In genomic region chr21:42435833-42436232, GRCh38 we compare ENCODE assay signal across 23 cellular contexts. TPM values are rescaled to one million over a fixed set of nuclear protein-coding genes. Genes with fewer than 3 reads are reported as not detected.
DNase-seq lines count a peak whose midpoint lies in the region; ATAC-seq and TF ChIP-seq lines count a peak whose summit lies in the region.
"Had no signal": no experiment of that assay in that cellular context is flagged by ENCODE, and none has a peak within 500 bp of the region (broad histone marks: within the 10 kb centered on the region; RNA-seq: fewer than 3 reads in every experiment).

No MANE protein-coding gene starts in this region.

- peaks cover 88 to 95% of the 10 kb centered on the region in 2 donors for H3K36me3 Mint-ChIP-seq in CD4-positive, alpha-beta memory T cell
- peaks cover 78% of the 10 kb centered on the region for H3K36me3 Mint-ChIP-seq in central memory CD8-positive, alpha-beta T cell (ENCODE audit: insufficient read depth)
- peaks cover 32 to 89% (median 73%) of the 10 kb centered on the region in 5 donors for H3K36me3 Mint-ChIP-seq in naive thymus-derived CD4-positive, alpha-beta T cell
- H3K36me3 Mint-ChIP-seq in T-cell, result peaks cover 83% of the 10 kb centered on the region
- H3K36me3 Mint-ChIP-seq: CD14-positive monocyte had no signal

- no peak overlapping the region for H3K27ac ChIP-seq in CD4-positive, alpha-beta memory T cell (ENCODE audit: low read depth, low read length)
- no peak overlapping the region for H3K27ac ChIP-seq in HEK293 (ENCODE audit: extremely low read depth, low read depth, low read length)
- H3K27ac ChIP-seq in naive thymus-derived CD4-positive, alpha-beta T cell (ENCODE audit: low read depth, low read length), result peak overlapping the region; percentile 34
- H3K27ac ChIP-seq: BLaER1 treated with 17β-estradiol and CSF1 and Interleukin-3, amounts not matched to agents 10 nM and 100 nM had no signal

- H3K9me3 ChIP-seq in CD4-positive, alpha-beta memory T cell (ENCODE audit: control insufficient read depth in 1 of 2, low read length in 2 of 2), result no peaks in the 10 kb centered on the region
- H3K9me3 ChIP-seq in HEK293 (ENCODE audit: control insufficient read depth, insufficient read depth, low read depth, low read length), result no peaks in the 10 kb centered on the region
- no peaks in the 10 kb centered on the region for H3K9me3 ChIP-seq in naive thymus-derived CD4-positive, alpha-beta T cell (ENCODE audit: control insufficient read depth in 2 of 3, low read length in 3 of 3)
- H3K9me3 ChIP-seq in BE2C, result no peaks in the 10 kb centered on the region; the same call in 1 of the 2 replicates

- no peaks in the 10 kb centered on the region for H3K27me3 ChIP-seq in CD4-positive, alpha-beta memory T cell (ENCODE audit: insufficient read depth, low read length)
- no peaks in the 10 kb centered on the region for H3K27me3 ChIP-seq in naive thymus-derived CD4-positive, alpha-beta T cell (ENCODE audit: control insufficient read depth in 2 of 2, insufficient read depth in 2 of 2, low read length in 2 of 2)
- no peaks in the 10 kb centered on the region for H3K27me3 ChIP-seq in BE2C
- H3K27me3 ChIP-seq: BLaER1 treated with 17β-estradiol and CSF1 and Interleukin-3, amounts not matched to agents 10 nM and 100 nM had no signal

- CTCF ChIA-PET in CD4-positive, alpha-beta memory T cell (lab: Charles Lee; ENCODE audit: partially characterized antibody), result interaction anchor here (1.8 kb wide), 1 partner anchor 9 kb away, joined by 5 read pairs; no protein-coding TSS in a partner anchor
- CTCF ChIA-PET in HEK293 (lab: Yijun Ruan, JAX), result no interaction called here
- CTCF ChIA-PET in naive thymus-derived CD4-positive, alpha-beta T cell (lab: Charles Lee), result no interaction called here
- CTCF ChIA-PET in T-cell (lab: Charles Lee), result interaction anchor here in 1 of 2 donors (1.3 kb wide), 1 partner anchor 98 kb away, joined by 4 read pairs; no protein-coding TSS in a partner anchor

- TF ChIP-seq CTCF in HEK293 (tag by site-specific recombination; IDR thresholded peaks at IDR 0.05), result no peak
- no peak for TF ChIP-seq CTCF in BE2C (IDR thresholded peaks at IDR 0.05; ENCODE audit: low read depth, low read length)

- ATAC-seq in central memory CD8-positive, alpha-beta T cell (replicated peaks; ENCODE audit: extremely low read depth, poor library complexity, severe bottlenecking), result no peak
- no peak for ATAC-seq in naive thymus-derived CD4-positive, alpha-beta T cell
- no peak for ATAC-seq in T-cell (replicated peaks in 1 of 4)
- ATAC-seq: GM12878, GM23338, HCT116 had no signal

- peaks cover 37% of the 10 kb centered on the region for H3K4me1 ChIP-seq in CD4-positive, alpha-beta memory T cell (ENCODE audit: insufficient read depth, low read length)
- H3K4me1 ChIP-seq in HEK293 (ENCODE audit: control insufficient read depth, insufficient read depth, low read length), result no peaks in the 10 kb centered on the region
- H3K4me1 ChIP-seq in naive thymus-derived CD4-positive, alpha-beta T cell (ENCODE audit: control insufficient read depth in 2 of 2, insufficient read depth in 2 of 2, low read length in 2 of 2), result peaks cover 10 to 21% of the 10 kb centered on the region in 2 donors
- H3K4me1 ChIP-seq in BE2C, result no peaks in the 10 kb centered on the region

- DNase-seq in CD4-positive, alpha-beta memory T cell, result no peak
- DNase-seq in central memory CD8-positive, alpha-beta T cell (ENCODE audit: low spot score in 2 of 2), result no peak
- DNase-seq in naive thymus-derived CD4-positive, alpha-beta T cell, result no peak
- DNase-seq in AG08396 (ENCODE audit: low spot score), result no peak
- no peak for DNase-seq in T-cell
- DNase-seq in BE2C, result no peak
- DNase-seq: CD8-positive, alpha-beta memory T cell; DMS 273 treated with DMSO at 0.1 percent for 48 hours; DMS79; EL; GDM1; H9; HFFc6 had no signal

- H3K36me3 ChIP-seq in CD4-positive, alpha-beta memory T cell (ENCODE audit: insufficient read depth, low read length), result peaks cover 92% of the 10 kb centered on the region
- H3K36me3 ChIP-seq in HEK293 (ENCODE audit: control insufficient read depth in 2 of 2, insufficient read depth in 1 of 2, low read length in 2 of 2) (no peaks in the 10 kb centered on the region), BE2C (no peaks in the 10 kb centered on the region)
- H3K36me3 ChIP-seq in naive thymus-derived CD4-positive, alpha-beta T cell (ENCODE audit: control insufficient read depth in 2 of 3, insufficient read depth in 3 of 3, low read length in 3 of 3), result peaks cover 52 to 95% (median 52%) of the 10 kb centered on the region in 3 experiments
- H3K36me3 ChIP-seq: BLaER1 treated with 17β-estradiol and CSF1 and Interleukin-3, amounts not matched to agents 10 nM and 100 nM had no signal

- peaks cover 17 to 66% (median 49%) of the 10 kb centered on the region in 4 donors for H3K4me1 Mint-ChIP-seq in CD4-positive, alpha-beta memory T cell
- H3K4me1 Mint-ChIP-seq in central memory CD8-positive, alpha-beta T cell, result peaks cover 57% of the 10 kb centered on the region
- H3K4me1 Mint-ChIP-seq in naive thymus-derived CD4-positive, alpha-beta T cell, result peaks cover 35 to 73% (median 60%) of the 10 kb centered on the region in 7 donors
- peaks cover 50 to 72% (median 57%) of the 10 kb centered on the region in 3 donors for H3K4me1 Mint-ChIP-seq in T-cell
- H3K4me1 Mint-ChIP-seq: GM23338, H9 had no signal

- no peaks in the 10 kb centered on the region for H3K27me3 Mint-ChIP-seq in CD4-positive, alpha-beta memory T cell
- H3K27me3 Mint-ChIP-seq in central memory CD8-positive, alpha-beta T cell, result no peaks in the 10 kb centered on the region
- H3K27me3 Mint-ChIP-seq in naive thymus-derived CD4-positive, alpha-beta T cell, result no peaks in the 10 kb centered on the region
- H3K27me3 Mint-ChIP-seq in T-cell, result no peaks in the 10 kb centered on the region
- H3K27me3 Mint-ChIP-seq: CD8-positive, alpha-beta memory T cell had no signal

- POLR2A ChIA-PET in CD4-positive, alpha-beta memory T cell (lab: Charles Lee; ENCODE audit: partially characterized antibody), result interaction anchor here (1.5 kb wide), 1 partner anchor 11 kb away, joined by 4 read pairs; no protein-coding TSS in a partner anchor
- POLR2A ChIA-PET in HEK293 (lab: Yijun Ruan, JAX) (interaction anchor here (0.5 kb wide), 1 partner anchor 386 kb away, joined by 6 read pairs; no protein-coding TSS in a partner anchor), T-cell (lab: Charles Lee) (interaction anchor here in 1 of 2 donors (1.2 kb wide), 1 partner anchor 11 kb away, joined by 3 read pairs; no protein-coding TSS in a partner anchor)
- POLR2A ChIA-PET in naive thymus-derived CD4-positive, alpha-beta T cell (lab: Charles Lee), result interaction anchor here (1.6 kb wide), 1 partner anchor 14 kb away, joined by 3 read pairs; no protein-coding TSS in a partner anchor

- no peaks in the 10 kb centered on the region for H3K9me3 Mint-ChIP-seq in CD4-positive, alpha-beta memory T cell
- H3K9me3 Mint-ChIP-seq in central memory CD8-positive, alpha-beta T cell, result no peaks in the 10 kb centered on the region
- H3K9me3 Mint-ChIP-seq in naive thymus-derived CD4-positive, alpha-beta T cell, result peaks cover 0 to 7% (median 0%) of the 10 kb centered on the region in 11 donors
- peaks cover 0 to 7% (median 4%) of the 10 kb centered on the region in 3 donors for H3K9me3 Mint-ChIP-seq in T-cell
- H3K9me3 Mint-ChIP-seq: CD8-positive, alpha-beta memory T cell had no signal

- no peak overlapping the region for H3K4me3 Mint-ChIP-seq in CD4-positive, alpha-beta memory T cell
- no peak overlapping the region for H3K4me3 Mint-ChIP-seq in central memory CD8-positive, alpha-beta T cell
- H3K4me3 Mint-ChIP-seq in naive thymus-derived CD4-positive, alpha-beta T cell, result no peak overlapping the region
- no peak overlapping the region for H3K4me3 Mint-ChIP-seq in T-cell
- H3K4me3 Mint-ChIP-seq: B cell; CD14-positive monocyte; CD8-positive, alpha-beta memory T cell; GM23338; H9; HFFc6 had no signal

- H3K27ac Mint-ChIP-seq in CD4-positive, alpha-beta memory T cell, result peak overlapping the region in 4 of 7 donors; percentile 0 to 79 (median 34)
- H3K27ac Mint-ChIP-seq in central memory CD8-positive, alpha-beta T cell (ENCODE audit: low read depth), result peak overlapping the region; percentile 20
- H3K27ac Mint-ChIP-seq in naive thymus-derived CD4-positive, alpha-beta T cell, result peak overlapping the region in 7 of 9 donors; percentile 72 to 91 (median 85)
- peak overlapping the region in 1 of 2 donors; percentile 71 for H3K27ac Mint-ChIP-seq in T-cell
- H3K27ac Mint-ChIP-seq: B cell, GM23338, H9, HFFc6 had no signal

- intact Hi-C loops in CD4-positive, alpha-beta memory T cell (cut with micrococcal nuclease), result no loop called here
- intact Hi-C loops in naive thymus-derived CD4-positive, alpha-beta T cell (cut with micrococcal nuclease), result loop anchor here (1.0 to 10.0 kb wide), 2 partner anchors 11 to 91 kb away; no protein-coding TSS in a partner anchor

- H3K4me3 ChIP-seq in CD4-positive, alpha-beta memory T cell (ENCODE audit: low read length in 2 of 2), result no peak overlapping the region
- H3K4me3 ChIP-seq in HEK293 (ENCODE audit: low read depth, low read length) (no peak overlapping the region), BE2C (ENCODE audit: low read depth, low read length) (no peak overlapping the region)
- no peak overlapping the region for H3K4me3 ChIP-seq in naive thymus-derived CD4-positive, alpha-beta T cell (ENCODE audit: low read length)
- H3K4me3 ChIP-seq: BLaER1 treated with 17β-estradiol and CSF1 and Interleukin-3, amounts not matched to agents 10 nM and 100 nM; GM12878; GM23338 had no signal

RNA-seq across cellular contexts. Expression of gene UBASH3A, which starts 32.1 kb away (rescaled TPM):
- total RNA-seq in CD4-positive, alpha-beta memory T cell, result 10 to 100 TPM; 79.3 to 93.6 TPM
- polyA plus RNA-seq in CD4-positive, alpha-beta memory T cell, result 10 to 100 TPM; 43.1 to 58.0 TPM
- total RNA-seq in naive thymus-derived CD4-positive, alpha-beta T cell, result 100 to 1,000 TPM in 1 of 5 experiments, 10 to 100 TPM in 4; 41.9 to 101 (median 91.7) TPM
- 10 to 100 TPM; 57.1 to 99.3 TPM for polyA plus RNA-seq in naive thymus-derived CD4-positive, alpha-beta T cell
- total RNA-seq in T-cell, result 10 to 100 TPM; 59.1 to 98.8 (median 80.5) TPM
- polyA plus RNA-seq in BE2C (2012; ENCODE audit: insufficient read depth, insufficient read length, low read depth), result not detected
- total RNA-seq: A172, A673, GM23338, H4, H9, HFFc6 had no signal
- polyA plus RNA-seq: CD14-positive monocyte, GM23338 had no signal

RNA-seq across cellular contexts. Expression of gene TMPRSS3, which starts 40.0 kb away (rescaled TPM):
- total RNA-seq in CD4-positive, alpha-beta memory T cell, result 1 to 10 TPM; 1.8 to 3.2 TPM
- polyA plus RNA-seq in CD4-positive, alpha-beta memory T cell, result 1 to 10 TPM; 4.2 to 4.5 TPM
- total RNA-seq in naive thymus-derived CD4-positive, alpha-beta T cell, result 1 to 10 TPM in 4 of 5 experiments, under 1 TPM in 1; 0.88 to 7.6 (median 1.5) TPM
- 1 to 10 TPM in 1 of 2 donors, under 1 TPM in 1; 0.11 to 2.9 TPM for polyA plus RNA-seq in naive thymus-derived CD4-positive, alpha-beta T cell
- total RNA-seq in T-cell, result 1 to 10 TPM; 1.2 to 2.4 (median 1.7) TPM
- polyA plus RNA-seq in BE2C (2012; ENCODE audit: insufficient read depth, insufficient read length, low read depth), result not detected
- total RNA-seq: A673, HFFc6 had no signal
- polyA plus RNA-seq: GM23338 had no signal
